1 cellular context compared by ENCODE assay signal in genomic region chr1:206555473-206555935, GRCh38.
A peak's percentile ranks its signal among the peaks of the same experiment; 100 is the strongest.
TF ChIP-seq lines count a peak whose summit lies in the region.

No MANE protein-coding gene starts in this region.

TF ChIP-seq in K562, 482 proteins besides CTCF, POLR2A, EP300 and RAD21 (continued from another document):
- no peak for TF ChIP-seq CHAMP1 (IDR thresholded peaks at IDR 0.05)
- TF ChIP-seq ZNF395 (CRISPR knock-in tag; IDR thresholded peaks at IDR 0.05) = 0 out of 2 replicates have a peak, but pooled peaks have one; percentile 56
- no peak for TF ChIP-seq PREB (CRISPR knock-in tag; IDR thresholded peaks at IDR 0.05)
- TF ChIP-seq TBP (optimal IDR thresholded peaks at IDR 0.05; ENCODE audit: low read depth, low read length) = peak; percentile 36
- TF ChIP-seq LCOR (CRISPR knock-in tag; IDR thresholded peaks at IDR 0.05) = peak; percentile 74; the same call in 1 of the 2 replicates
- peak in 1 of 2 experiments; percentile 71; a peak in 2 of 4 replicates for TF ChIP-seq RCOR1 (IDR thresholded peaks at IDR 0.05; ENCODE audit: borderline replicate concordance in 1 of 2, low read depth in 2 of 2, low read length in 2 of 2)
- TF ChIP-seq CEBPG (CRISPR knock-in tag; IDR thresholded peaks at IDR 0.05) = no peak
- no peak for TF ChIP-seq CEBPG (tag; conservative IDR thresholded peaks at IDR 0.05 in 1 of 2, IDR thresholded peaks at IDR 0.05 in 1 of 2)
- TF ChIP-seq TCF7 (IDR thresholded peaks at IDR 0.05; ENCODE audit: borderline replicate concordance) = no peak
- peak; percentile 75 for TF ChIP-seq ZNF592 (IDR thresholded peaks at IDR 0.05)
- TF ChIP-seq KLF6 (CRISPR knock-in tag; IDR thresholded peaks at IDR 0.05; ENCODE audit: borderline replicate concordance) = peak; percentile 56; the same call in 1 of the 2 replicates
- peak; percentile 59; the same call in 1 of the 2 replicates for TF ChIP-seq REST (CRISPR knock-in tag; IDR thresholded peaks at IDR 0.05; ENCODE audit: low read depth)
- TF ChIP-seq RNF2 (IDR thresholded peaks at IDR 0.05) = no peak
- TF ChIP-seq ZBTB12 (CRISPR knock-in tag; IDR thresholded peaks at IDR 0.05) = 0 out of 2 replicates have a peak, but pooled peaks have one; percentile 22
- TF ChIP-seq TAF7 (tag; IDR thresholded peaks at IDR 0.05) = no peak
- TF ChIP-seq ESRRA (IDR thresholded peaks at IDR 0.05; ENCODE audit: borderline replicate concordance, low read depth) = no peak
- TF ChIP-seq ZNF23 (CRISPR knock-in tag; IDR thresholded peaks at IDR 0.05) = 0 out of 2 replicates have a peak, but pooled peaks have one; percentile 31
- no peak for TF ChIP-seq NFYB (IDR thresholded peaks at IDR 0.05; ENCODE audit: extremely low read depth, insufficient read length)
